2 cellular contexts compared by ENCODE assay signal in genomic region chr20:50032955-50033666, GRCh38.
TF ChIP-seq lines count a peak whose summit lies in the region.

No MANE protein-coding gene starts in this region.

TF ChIP-seq in SK-N-SH, 30 proteins besides CTCF, POLR2A, EP300 and RAD21 (continued from another document):
- no peak for TF ChIP-seq RCOR1 (IDR thresholded peaks at IDR 0.05; ENCODE audit: low read length)
- TF ChIP-seq, protein P1, sequence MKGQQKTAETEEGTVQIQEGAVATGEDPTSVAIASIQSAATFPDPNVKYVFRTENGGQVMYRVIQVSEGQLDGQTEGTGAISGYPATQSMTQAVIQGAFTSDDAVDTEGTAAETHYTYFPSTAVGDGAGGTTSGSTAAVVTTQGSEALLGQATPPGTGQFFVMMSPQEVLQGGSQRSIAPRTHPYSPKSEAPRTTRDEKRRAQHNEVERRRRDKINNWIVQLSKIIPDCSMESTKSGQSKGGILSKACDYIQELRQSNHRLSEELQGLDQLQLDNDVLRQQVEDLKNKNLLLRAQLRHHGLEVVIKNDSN (IDR thresholded peaks at IDR 0.05; ENCODE audit: borderline replicate concordance, low read depth): no peak
- TF ChIP-seq YY1 (IDR thresholded peaks at IDR 0.05; ENCODE audit: low read depth): no peak
- TF ChIP-seq, protein P2, sequence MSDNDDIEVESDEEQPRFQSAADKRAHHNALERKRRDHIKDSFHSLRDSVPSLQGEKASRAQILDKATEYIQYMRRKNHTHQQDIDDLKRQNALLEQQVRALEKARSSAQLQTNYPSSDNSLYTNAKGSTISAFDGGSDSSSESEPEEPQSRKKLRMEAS (IDR thresholded peaks at IDR 0.05; ENCODE audit: low read depth): no peak
- TF ChIP-seq MXI1 (IDR thresholded peaks at IDR 0.05; ENCODE audit: low read depth, low read length): no peak

TF ChIP-seq in SK-N-SH treated with all-trans-retinoic acid at 6 μM for 48 hours, 23 proteins besides CTCF, POLR2A, EP300 and RAD21 (continued from another document):
- TF ChIP-seq ZNF565 (CRISPR knock-in tag; conservative IDR thresholded peaks at IDR 0.05; ENCODE audit: low read depth): no peak
